9 cellular contexts compared by ENCODE assay signal in the genomic region with DNA sequence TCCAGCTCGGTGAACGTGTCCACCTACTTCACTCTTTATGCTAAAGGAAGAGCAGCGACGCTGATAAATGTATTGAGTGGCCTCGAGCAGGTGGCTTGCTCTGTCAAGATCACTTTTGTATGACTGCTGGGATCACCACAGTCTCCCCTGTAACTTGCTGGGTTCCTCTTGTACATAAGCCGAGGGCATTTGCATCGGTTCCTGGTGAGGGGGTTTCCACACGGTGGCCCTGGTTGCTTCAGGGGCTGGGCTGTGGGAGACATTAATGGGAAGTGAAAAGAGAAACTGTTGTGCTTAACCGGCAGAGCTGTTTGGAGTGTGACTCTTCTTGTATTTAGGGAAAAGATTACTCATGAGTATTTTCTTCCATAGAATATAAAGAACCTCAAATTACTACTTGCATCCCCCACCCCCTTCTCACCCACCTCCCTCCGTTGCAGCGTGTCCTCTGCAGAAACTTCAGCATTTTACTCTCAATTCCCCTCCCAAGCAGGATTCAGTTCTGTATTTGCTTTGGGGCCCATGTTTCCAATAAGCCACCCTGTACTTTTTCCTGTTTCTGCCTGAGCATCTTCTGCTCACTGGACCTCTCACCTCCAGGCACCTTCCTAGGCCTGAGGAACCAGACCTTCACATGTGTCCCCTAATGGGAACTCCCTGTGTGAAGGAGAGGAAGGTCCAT.
DNase-seq lines count a peak whose midpoint lies in the region; ATAC-seq, FAIRE-seq and TF ChIP-seq lines count a peak whose summit lies in the region.
"Had no signal": no experiment of that assay in that cellular context is flagged by ENCODE, and none has a peak within 500 bp of the region (broad histone marks: within the 10 kb centered on the region; RNA-seq: fewer than 3 reads in every experiment).

No MANE protein-coding gene starts in this region.

- peaks cover 6 to 22% (median 10%) of the 10 kb centered on the region in 4 donors for H3K4me1 Mint-ChIP-seq in CD4-positive, CD25-positive, alpha-beta regulatory T cell
- peaks cover 21% of the 10 kb centered on the region for H3K4me1 Mint-ChIP-seq in WTC11
- H3K4me1 Mint-ChIP-seq in stimulated activated naive CD8-positive, alpha-beta T cell treated with anti-CD3 and anti-CD28 coated beads, Interleukin-15, amount 100 ng/mL, for 72 hours = peaks cover 69% of the 10 kb centered on the region

- no peak for DNase-seq in CD4-positive, CD25-positive, alpha-beta regulatory T cell
- DNase-seq in GM19239 (ENCODE audit: insufficient read length, low spot score) = peak; percentile 66
- DNase-seq in WTC11 (ENCODE audit: low spot score) = no peak
- peak; percentile 39 to 64 (median 64) for DNase-seq in right cardiac atrium
- DNase-seq in stimulated activated naive CD8-positive, alpha-beta T cell treated with anti-CD3 and anti-CD28 coated beads, Interleukin-15, amount 100 ng/mL, for 72 hours = peak; percentile 24 to 78
- DNase-seq in HEK293T (ENCODE audit: extremely low spot score) = no peak
- DNase-seq in PC-3 = no peak

- no peak overlapping the region for H3K4me3 ChIP-seq in CD4-positive, CD25-positive, alpha-beta regulatory T cell (ENCODE audit: low read depth, low read length)
- H3K4me3 ChIP-seq in right cardiac atrium (ENCODE audit: low read length) (no peak overlapping the region), PC-3 (ENCODE audit: low read length) (no peak overlapping the region)

- H3K9me2 ChIP-seq in PC-3 (replicated peaks; ENCODE audit: low read length) = no peaks in the 10 kb centered on the region

- H3F3A ChIP-seq in PC-3 (ENCODE audit: low read length, unreplicated experiment) = no peaks in the 10 kb centered on the region

- WGBS in right cardiac atrium = 77% methylated on average over 11 of the region's 11 CpGs

- POLR2A ChIA-PET in WTC11 (lab: Charles Lee) = no interaction called here
- POLR2A ChIA-PET in HEK293T (lab: Yijun Ruan, JAX) = interaction anchor here (0.7 kb wide), 1 partner anchor 35 kb away, joined by 3 read pairs; no protein-coding TSS in a partner anchor
- POLR2A ChIA-PET in PC-3 (lab: Charles Lee; ENCODE audit: unreplicated experiment) = no interaction called here

- no peaks in the 10 kb centered on the region for H3K27me3 ChIP-seq in CD4-positive, CD25-positive, alpha-beta regulatory T cell (ENCODE audit: control insufficient read depth, insufficient read depth, low read length)
- H3K27me3 ChIP-seq in right cardiac atrium (ENCODE audit: control insufficient read depth, insufficient read depth) = no peaks in the 10 kb centered on the region
- no peaks in the 10 kb centered on the region for H3K27me3 ChIP-seq in PC-3 (ENCODE audit: low read length)

- CTCF ChIA-PET in WTC11 (lab: Charles Lee) = no interaction called here
- CTCF ChIA-PET in HEK293T (lab: Yijun Ruan, JAX) = no interaction called here
- CTCF ChIA-PET in PC-3 (lab: Charles Lee) = no interaction called here

- peak overlapping the region in 1 of 4 donors; percentile 11 for H3K4me3 Mint-ChIP-seq in CD4-positive, CD25-positive, alpha-beta regulatory T cell
- H3K4me3 Mint-ChIP-seq in WTC11 = no peak overlapping the region
- H3K4me3 Mint-ChIP-seq in stimulated activated naive CD8-positive, alpha-beta T cell treated with anti-CD3 and anti-CD28 coated beads, Interleukin-15, amount 100 ng/mL, for 72 hours = peak overlapping the region; percentile 65 to 76

- ATAC-seq in CD4-positive, CD25-positive, alpha-beta regulatory T cell (ENCODE audit: low read depth in 2 of 2) = peak; percentile 51 to 72
- ATAC-seq in HG03159 (IDR thresholded peaks at IDR 0.05; ENCODE audit: unreplicated experiment) (peak; percentile 91), WTC11 (peak; percentile 32; the same call in 1 of the 2 replicates), right cardiac atrium (no peak), PC-3 (no peak)
- peak; percentile 93 for ATAC-seq in stimulated activated naive CD8-positive, alpha-beta T cell treated with anti-CD3 and anti-CD28 coated beads, Interleukin-15, amount 100 ng/mL, for 72 hours

- H3K27ac Mint-ChIP-seq in CD4-positive, CD25-positive, alpha-beta regulatory T cell = peak overlapping the region in 1 of 3 donors; percentile 65
- peak overlapping the region; percentile 54; the same call in 1 of the 2 replicates for H3K27ac Mint-ChIP-seq in WTC11
- peak overlapping the region; percentile 72 to 77 for H3K27ac Mint-ChIP-seq in stimulated activated naive CD8-positive, alpha-beta T cell treated with anti-CD3 and anti-CD28 coated beads, Interleukin-15, amount 100 ng/mL, for 72 hours

- no peaks in the 10 kb centered on the region for H3K9me3 Mint-ChIP-seq in CD4-positive, CD25-positive, alpha-beta regulatory T cell
- no peaks in the 10 kb centered on the region for H3K9me3 Mint-ChIP-seq in WTC11
- H3K9me3 Mint-ChIP-seq in stimulated activated naive CD8-positive, alpha-beta T cell treated with anti-CD3 and anti-CD28 coated beads, Interleukin-15, amount 100 ng/mL, for 72 hours = no peaks in the 10 kb centered on the region

- FAIRE-seq in GM19239 (lab: Jason Lieb, UNC) = peak; percentile 99
- FAIRE-seq: G401.6 had no signal

- intact Hi-C loops in right cardiac atrium (cut with DNase I) (loop anchor here in 1 of 4 donors (10.0 kb wide), 1 partner anchor 182 kb away; no protein-coding TSS in a partner anchor), PC-3 (cut with micrococcal nuclease) (no loop called here)

- H3K4me2 ChIP-seq in PC-3 (ENCODE audit: low read length) = no peak overlapping the region

- no peaks in the 10 kb centered on the region for H3K79me2 ChIP-seq in PC-3 (ENCODE audit: low read length)

- no peaks in the 10 kb centered on the region for H4K20me1 ChIP-seq in PC-3 (ENCODE audit: low read length)

- H3K36me3 ChIP-seq in CD4-positive, CD25-positive, alpha-beta regulatory T cell (ENCODE audit: control insufficient read depth, insufficient read depth, low read length) = peaks cover 23% of the 10 kb centered on the region
- H3K36me3 ChIP-seq in PC-3 (ENCODE audit: low read depth, low read length) = no peaks in the 10 kb centered on the region

- no TSS peak for BruUV-seq in PC-3 (replicated peaks; lab: Mats Ljungman, UMichigan)

- no peak for TF ChIP-seq CTCF in WTC11 (IDR thresholded peaks at IDR 0.05)
- no peak for TF ChIP-seq CTCF in PC-3 (conservative IDR thresholded peaks at IDR 0.05; ENCODE audit: low read depth, low read length)

- no peaks in the 10 kb centered on the region for H3K27me3 Mint-ChIP-seq in CD4-positive, CD25-positive, alpha-beta regulatory T cell
- no peaks in the 10 kb centered on the region for H3K27me3 Mint-ChIP-seq in WTC11 (ENCODE audit: low read depth)
- H3K27me3 Mint-ChIP-seq in stimulated activated naive CD8-positive, alpha-beta T cell treated with anti-CD3 and anti-CD28 coated beads, Interleukin-15, amount 100 ng/mL, for 72 hours = no peaks in the 10 kb centered on the region

- no peak overlapping the region for H3K27ac ChIP-seq in CD4-positive, CD25-positive, alpha-beta regulatory T cell (ENCODE audit: insufficient read depth, low read length, poor library complexity, severe bottlenecking)
- H3K27ac ChIP-seq in right cardiac atrium (ENCODE audit: low read length) (peak overlapping the region; percentile 42), PC-3 (ENCODE audit: low read length) (no peak overlapping the region)

- peaks cover 32% of the 10 kb centered on the region for H3K36me3 Mint-ChIP-seq in CD4-positive, CD25-positive, alpha-beta regulatory T cell
- H3K36me3 Mint-ChIP-seq in WTC11 = peaks cover 9% of the 10 kb centered on the region

- no peaks in the 10 kb centered on the region for H3K9me3 ChIP-seq in CD4-positive, CD25-positive, alpha-beta regulatory T cell (ENCODE audit: control insufficient read depth in 2 of 2, low read length in 2 of 2)
- H3K9me3 ChIP-seq in right cardiac atrium (ENCODE audit: control insufficient read depth, low read length) (no peaks in the 10 kb centered on the region), PC-3 (ENCODE audit: low read length) (no peaks in the 10 kb centered on the region)

- H3K9ac ChIP-seq in PC-3 (ENCODE audit: low read length) = no peak overlapping the region

- no peak overlapping the region for H2AFZ ChIP-seq in PC-3 (ENCODE audit: low read length)

- H3K4me1 ChIP-seq in CD4-positive, CD25-positive, alpha-beta regulatory T cell (ENCODE audit: control insufficient read depth, insufficient read depth, low read length, poor library complexity, severe bottlenecking) = no peaks in the 10 kb centered on the region
- H3K4me1 ChIP-seq in right cardiac atrium (ENCODE audit: control insufficient read depth, insufficient read depth, low read length) (peaks cover 21% of the 10 kb centered on the region), PC-3 (ENCODE audit: insufficient read depth, low read length) (peaks cover 32% of the 10 kb centered on the region)

TF ChIP-seq in HEK293T, 16 proteins besides CTCF, POLR2A, EP300 and RAD21:
- TF ChIP-seq, protein P1, sequence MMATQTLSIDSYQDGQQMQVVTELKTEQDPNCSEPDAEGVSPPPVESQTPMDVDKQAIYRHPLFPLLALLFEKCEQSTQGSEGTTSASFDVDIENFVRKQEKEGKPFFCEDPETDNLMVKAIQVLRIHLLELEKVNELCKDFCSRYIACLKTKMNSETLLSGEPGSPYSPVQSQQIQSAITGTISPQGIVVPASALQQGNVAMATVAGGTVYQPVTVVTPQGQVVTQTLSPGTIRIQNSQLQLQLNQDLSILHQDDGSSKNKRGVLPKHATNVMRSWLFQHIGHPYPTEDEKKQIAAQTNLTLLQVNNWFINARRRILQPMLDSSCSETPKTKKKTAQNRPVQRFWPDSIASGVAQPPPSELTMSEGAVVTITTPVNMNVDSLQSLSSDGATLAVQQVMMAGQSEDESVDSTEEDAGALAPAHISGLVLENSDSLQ (IDR thresholded peaks at IDR 0.05) = no peak
- TF ChIP-seq NFRKB (IDR thresholded peaks at IDR 0.05) (no peak), SUZ12 (IDR thresholded peaks at IDR 0.05) (no peak), HDGF (IDR thresholded peaks at IDR 0.05; ENCODE audit: borderline replicate concordance) (no peak), ELF4 (IDR thresholded peaks at IDR 0.05) (no peak), FOXA1 (IDR thresholded peaks at IDR 0.05) (no peak), LEF1 (IDR thresholded peaks at IDR 0.05; ENCODE audit: borderline replicate concordance) (no peak), FOXM1 (IDR thresholded peaks at IDR 0.05; ENCODE audit: borderline replicate concordance) (no peak), CTBP1 (IDR thresholded peaks at IDR 0.05; ENCODE audit: borderline replicate concordance) (no peak), ARNT (IDR thresholded peaks at IDR 0.05) (no peak), TARDBP (IDR thresholded peaks at IDR 0.05) (no peak)

Comparison
In these comparisons a context has a peak if more than half of its experiments do, and no peak if none do; other contexts are left out.
1. ATAC-seq: peak in CD4-positive, CD25-positive, alpha-beta regulatory T cell (2 of 2), HG03159 (single experiment), WTC11 (single experiment) and stimulated activated naive CD8-positive, alpha-beta T cell treated with anti-CD3 and anti-CD28 coated beads, Interleukin-15, amount 100 ng/mL, for 72 hours (single experiment); none in right cardiac atrium (0 of 2) and PC-3 (single experiment).
2. DNase-seq: peak in GM19239 (single experiment), right cardiac atrium (3 of 3) and stimulated activated naive CD8-positive, alpha-beta T cell treated with anti-CD3 and anti-CD28 coated beads, Interleukin-15, amount 100 ng/mL, for 72 hours (2 of 2); none in CD4-positive, CD25-positive, alpha-beta regulatory T cell (0 of 3), WTC11 (single experiment), HEK293T (single experiment) and PC-3 (single experiment).